In genomic region chr5:2293906-2294305, GRCh38 we compare ENCODE assay signal across 33 cellular contexts.
"Had no signal": no experiment of that assay in that cellular context is flagged by ENCODE, and none has a peak within 500 bp of the region (broad histone marks: within the 10 kb centered on the region; RNA-seq: fewer than 3 reads in every experiment).

No MANE protein-coding gene starts in this region.

- H3K27me3 Mint-ChIP-seq: activated B cell treated with CpG ODN at 0.5 μM for 24 hours; activated CD8-positive, alpha-beta T cell treated with anti-CD3 and anti-CD28 coated beads for 36 hours; stimulated activated memory B cell treated with anti-CD40 and anti-IgM and Interleukin-4, amounts not matched to agents 10 μg/mL and 1 μg/mL and 100 μg/mL, for 72 hours had no signal

- H3K36me3 ChIP-seq: cardiac muscle cell, colonic mucosa, pancreas, prostate gland, vagina had no signal

- H3K36me3 Mint-ChIP-seq: activated naive CD4-positive, alpha-beta T cell treated with anti-CD3 and anti-CD28 coated beads, Interleukin-2, amount 50 U/mL, for 72 hours; mesothelial cell of epicardium; naive thymus-derived CD8-positive, alpha-beta T cell; stimulated activated memory B cell treated with anti-CD40 and anti-IgM and Interleukin-4, amounts not matched to agents 10 μg/mL and 1 μg/mL and 100 μg/mL, for 72 hours; type B pancreatic cell had no signal

- H3K4me1 ChIP-seq: colonic mucosa, pancreas, prostate gland, vagina had no signal

- H3K4me3 Mint-ChIP-seq: activated B cell treated with CpG ODN at 0.5 μM for 24 hours; activated CD8-positive, alpha-beta T cell treated with anti-CD3 and anti-CD28 coated beads for 36 hours; activated T-cell treated with anti-CD3 and anti-CD28 coated beads, Interleukin-2, amount 50 U/mL, for 4 hours; activated T-helper 17 cell treated with anti-CD3 and anti-CD28 coated beads, Interleukin-2, amount 50 U/mL, for 72 hours; mesothelial cell of epicardium; naive thymus-derived CD8-positive, alpha-beta T cell; neural crest cell; stimulated activated memory B cell treated with anti-CD40 and anti-IgM and Interleukin-4, amounts not matched to agents 10 μg/mL and 1 μg/mL and 100 μg/mL, for 72 hours; stimulated activated naive CD8-positive, alpha-beta T cell treated with anti-CD3 and anti-CD28 coated beads, Interleukin-15, amount 100 ng/mL, for 72 hours; T-helper 2 cell treated with Interferon-gamma antibody and Interleukin-4, amounts not matched to agents 5 μg/mL and 100 μg/mL, for 36 hours; type B pancreatic cell had no signal

- DNase-seq: activated B cell treated with CpG ODN at 0.5 μM for 24 hours; activated CD4-positive, alpha-beta T cell treated with anti-CD3 and anti-CD28 coated beads, Interleukin-2, amount 50 U/mL, for 1 hour; activated CD8-positive, alpha-beta T cell treated with anti-CD3 and anti-CD28 coated beads for 36 hours; activated naive CD4-positive, alpha-beta T cell; activated T-cell treated with anti-CD3 and anti-CD28 coated beads, Interleukin-2, amount 50 U/mL, for 4 hours; anterior cingulate cortex; cerebellar nuclear complex; colonic mucosa; dorsolateral prefrontal cortex; effector memory CD4-positive, alpha-beta T cell; erythroblast; hippocampal formation; left cardiac atrium; mammary epithelial cell; naive thymus-derived CD8-positive, alpha-beta T cell; nucleus accumbens; pancreas; retina; small intestine; stimulated activated CD4-positive, alpha-beta T cell treated with anti-CD3 and anti-CD28 coated beads, Interleukin-4, amount 100 ng/mL, for 24 hours; stimulated activated naive CD8-positive, alpha-beta T cell treated with anti-CD3 and anti-CD28 coated beads, Interleukin-15, amount 100 ng/mL, for 72 hours; substantia nigra had no signal

- H3K27ac Mint-ChIP-seq: activated B cell treated with CpG ODN at 0.5 μM for 24 hours; activated CD8-positive, alpha-beta T cell treated with anti-CD3 and anti-CD28 coated beads for 36 hours; activated naive CD4-positive, alpha-beta T cell treated with anti-CD3 and anti-CD28 coated beads, Interleukin-2, amount 50 U/mL, for 72 hours; activated T-helper 17 cell treated with anti-CD3 and anti-CD28 coated beads, Interleukin-2, amount 50 U/mL, for 72 hours; mesothelial cell of epicardium; naive thymus-derived CD8-positive, alpha-beta T cell; stimulated activated memory B cell treated with anti-CD40 and anti-IgM and Interleukin-4, amounts not matched to agents 10 μg/mL and 1 μg/mL and 100 μg/mL, for 72 hours; stimulated activated naive CD8-positive, alpha-beta T cell treated with anti-CD3 and anti-CD28 coated beads, Interleukin-15, amount 100 ng/mL, for 72 hours; T-helper 2 cell treated with Interferon-gamma antibody and Interleukin-4, amounts not matched to agents 5 μg/mL and 100 μg/mL, for 36 hours; type B pancreatic cell had no signal

- H3K4me3 ChIP-seq: cardiac muscle cell, colonic mucosa, dorsolateral prefrontal cortex, pancreas, prostate gland, vagina had no signal

- H3K27me3 ChIP-seq: cardiac muscle cell, colonic mucosa, pancreas, vagina had no signal

- ATAC-seq: activated CD8-positive, alpha-beta T cell treated with anti-CD3 and anti-CD28 coated beads for 36 hours; activated naive CD4-positive, alpha-beta T cell treated with anti-CD3 and anti-CD28 coated beads, Interleukin-2, amount 50 U/mL, for 72 hours; activated T-cell treated with anti-CD3 and anti-CD28 coated beads, Interleukin-2, amount 50 U/mL, for 4 hours; activated T-helper 17 cell treated with anti-CD3 and anti-CD28 coated beads, Interleukin-2, amount 50 U/mL, for 72 hours; left cardiac atrium; naive thymus-derived CD8-positive, alpha-beta T cell; pancreas; sciatic nerve; stimulated activated memory B cell treated with anti-CD40 and anti-IgM and Interleukin-4, amounts not matched to agents 10 μg/mL and 1 μg/mL and 100 μg/mL, for 72 hours; stimulated activated naive CD8-positive, alpha-beta T cell treated with anti-CD3 and anti-CD28 coated beads, Interleukin-15, amount 100 ng/mL, for 72 hours had no signal

- H3K9me3 Mint-ChIP-seq: activated B cell treated with CpG ODN at 0.5 μM for 24 hours; activated CD8-positive, alpha-beta T cell treated with anti-CD3 and anti-CD28 coated beads for 36 hours; activated naive CD4-positive, alpha-beta T cell treated with anti-CD3 and anti-CD28 coated beads, Interleukin-2, amount 50 U/mL, for 72 hours; activated T-cell treated with anti-CD3 and anti-CD28 coated beads, Interleukin-2, amount 50 U/mL, for 4 hours; activated T-helper 17 cell treated with anti-CD3 and anti-CD28 coated beads, Interleukin-2, amount 50 U/mL, for 72 hours; naive thymus-derived CD8-positive, alpha-beta T cell; stimulated activated naive CD8-positive, alpha-beta T cell treated with anti-CD3 and anti-CD28 coated beads, Interleukin-15, amount 100 ng/mL, for 72 hours; T-helper 2 cell treated with Interferon-gamma antibody and Interleukin-4, amounts not matched to agents 5 μg/mL and 100 μg/mL, for 36 hours; type B pancreatic cell had no signal

- H3K27ac ChIP-seq: cardiac muscle cell, colonic mucosa, dorsolateral prefrontal cortex, pancreas, prostate gland, vagina had no signal

- H3K4me1 Mint-ChIP-seq: activated B cell treated with CpG ODN at 0.5 μM for 24 hours; activated T-helper 17 cell treated with anti-CD3 and anti-CD28 coated beads, Interleukin-2, amount 50 U/mL, for 72 hours; mesothelial cell of epicardium; naive thymus-derived CD8-positive, alpha-beta T cell; stimulated activated memory B cell treated with anti-CD40 and anti-IgM and Interleukin-4, amounts not matched to agents 10 μg/mL and 1 μg/mL and 100 μg/mL, for 72 hours; stimulated activated naive CD8-positive, alpha-beta T cell treated with anti-CD3 and anti-CD28 coated beads, Interleukin-15, amount 100 ng/mL, for 72 hours had no signal

- H3K9me3 ChIP-seq: colonic mucosa, pancreas, prostate gland, vagina had no signal
